10 cellular contexts compared by ENCODE assay signal in the genomic region with DNA sequence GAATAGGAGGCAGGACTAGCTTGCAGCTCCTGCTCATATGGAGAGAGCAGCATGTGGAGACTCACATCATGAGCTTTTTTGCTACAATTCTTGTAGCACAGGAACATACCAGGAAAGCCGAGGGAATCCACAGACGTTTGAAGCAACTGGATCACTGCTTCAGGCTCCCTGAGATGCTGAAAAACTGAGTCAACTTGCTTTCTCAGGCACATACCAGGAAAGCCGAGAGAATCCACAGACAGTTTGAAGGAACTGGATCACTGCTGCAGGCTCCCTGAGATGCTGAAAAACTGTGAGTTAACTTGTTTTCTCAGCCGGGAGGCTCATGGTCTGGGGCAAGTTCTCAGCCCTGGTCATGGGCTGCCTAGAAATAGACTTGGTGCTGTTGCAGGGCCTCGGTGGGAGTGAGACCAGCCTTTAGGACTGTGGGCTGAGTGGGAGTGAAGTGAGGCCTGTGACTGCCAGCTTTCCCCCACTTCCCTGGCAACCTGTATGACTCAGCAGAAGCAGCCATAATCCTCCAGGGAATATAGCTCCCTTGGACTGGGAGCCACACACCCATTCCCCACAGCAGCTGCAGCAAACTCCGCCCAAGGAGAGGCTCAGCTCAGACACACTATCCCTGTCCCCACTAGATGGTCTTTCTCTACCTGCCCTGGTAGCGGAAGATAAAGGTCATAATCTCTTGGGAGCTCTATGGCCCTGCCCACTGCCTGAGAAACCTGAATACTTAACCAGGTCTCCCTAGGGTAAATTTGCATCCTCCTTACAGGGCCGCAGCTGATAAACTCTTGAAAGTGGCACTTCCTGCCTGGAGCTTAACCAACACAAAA. TPM values are rescaled to one million over a fixed set of nuclear protein-coding genes. Genes with fewer than 3 reads are reported as not detected.
DNase-seq lines count a peak whose midpoint lies in the region; ATAC-seq, FAIRE-seq and TF ChIP-seq lines count a peak whose summit lies in the region.
"Had no signal": no experiment of that assay in that cellular context is flagged by ENCODE, and none has a peak within 500 bp of the region (broad histone marks: within the 10 kb centered on the region; RNA-seq: fewer than 3 reads in every experiment).

No MANE protein-coding gene starts in this region.

- H3K4me1 Mint-ChIP-seq in MCF 10A (ENCODE audit: insufficient read depth, unreplicated experiment), result peaks cover 11% of the 10 kb centered on the region
- no peaks in the 10 kb centered on the region for H3K4me1 Mint-ChIP-seq in T-helper 2 cell treated with Interferon-gamma antibody and Interleukin-4, amounts not matched to agents 5 μg/mL and 100 μg/mL, for 36 hours (ENCODE audit: low read depth)
- H3K4me1 Mint-ChIP-seq in CD8-positive, alpha-beta T cell (ENCODE audit: low read depth), result no peaks in the 10 kb centered on the region
- H3K4me1 Mint-ChIP-seq: central memory CD8-positive, alpha-beta T cell; T-helper 17 cell had no signal

- TF ChIP-seq RAD21 in GM12878 (IDR thresholded peaks at IDR 0.05; ENCODE audit: insufficient read depth, low read depth, low read length), result no peak

- peaks cover 27% of the 10 kb centered on the region for H3K9me3 Mint-ChIP-seq in MCF 10A (ENCODE audit: unreplicated experiment)
- no peaks in the 10 kb centered on the region for H3K9me3 Mint-ChIP-seq in T-helper 2 cell treated with Interferon-gamma antibody and Interleukin-4, amounts not matched to agents 5 μg/mL and 100 μg/mL, for 36 hours
- H3K9me3 Mint-ChIP-seq in CD8-positive, alpha-beta T cell, result peaks cover 20% of the 10 kb centered on the region

- no peaks in the 10 kb centered on the region for H3K27me3 Mint-ChIP-seq in MCF 10A (ENCODE audit: insufficient read depth, unreplicated experiment)
- H3K27me3 Mint-ChIP-seq in T-helper 2 cell treated with Interferon-gamma antibody and Interleukin-4, amounts not matched to agents 5 μg/mL and 100 μg/mL, for 36 hours (ENCODE audit: low read depth), result peaks cover 9% of the 10 kb centered on the region
- peaks cover 49% of the 10 kb centered on the region for H3K27me3 Mint-ChIP-seq in CD8-positive, alpha-beta T cell (ENCODE audit: low read depth)

- no peak overlapping the region for H3K4me3 ChIP-seq in breast epithelium
- H3K4me3 ChIP-seq in GM12878, result no peak overlapping the region
- H3K4me3 ChIP-seq in CD8-positive, alpha-beta T cell (ENCODE audit: low read depth, low read length), result no peak overlapping the region

- peak; percentile 91 for ATAC-seq in HG03571 (IDR thresholded peaks at IDR 0.05; ENCODE audit: unreplicated experiment)
- peak; percentile 74 for ATAC-seq in GM12878
- no peak for ATAC-seq in CD8-positive, alpha-beta T cell
- ATAC-seq: T-helper 17 cell had no signal

- intact Hi-C loops in MCF 10A (cut with micrococcal nuclease) (no loop called here), breast epithelium (cut with DNase I; ENCODE audit: low total_unique reads) (no loop called here), GM12878 (cut with micrococcal nuclease; ENCODE audit: unreplicated experiment) (no loop called here)
- intact Hi-C loops in CD8-positive, alpha-beta T cell (cut with DNase I, micrococcal nuclease), result no loop called here

- no peaks in the 10 kb centered on the region for H3K79me2 ChIP-seq in GM12878 (ENCODE audit: control insufficient read depth, insufficient read depth, low read length)

- TF ChIP-seq CTCF in MCF 10A (IDR thresholded peaks at IDR 0.05; ENCODE audit: unreplicated experiment), result no peak
- TF ChIP-seq CTCF in breast epithelium (IDR thresholded peaks at IDR 0.05), result no peak
- no peak for TF ChIP-seq CTCF in GM12878 (IDR thresholded peaks at IDR 0.05 in 2 of 3, conservative IDR thresholded peaks at IDR 0.05 in 1 of 3; ENCODE audit: control insufficient read depth in 2 of 3, extremely low read depth in 1 of 3, insufficient read depth in 1 of 3, low read depth in 3 of 3, low read length in 3 of 3)
- TF ChIP-seq CTCF in CD8-positive, alpha-beta T cell (IDR thresholded peaks at IDR 0.05), result no peak

- H3K27ac ChIP-seq in breast epithelium, result no peak overlapping the region
- no peak overlapping the region for H3K27ac ChIP-seq in GM12878 (ENCODE audit: control insufficient read depth, insufficient read depth)
- H3K27ac ChIP-seq in CD8-positive, alpha-beta T cell (ENCODE audit: low read depth, low read length), result no peak overlapping the region

- in situ Hi-C loops in GM12878 (cut with MboI), result no loop called here

- no peaks in the 10 kb centered on the region for H3K36me3 ChIP-seq in breast epithelium
- no peaks in the 10 kb centered on the region for H3K36me3 ChIP-seq in GM12878 (ENCODE audit: control insufficient read depth in 2 of 2, insufficient read depth in 2 of 2, low read length in 1 of 2)
- no peaks in the 10 kb centered on the region for H3K36me3 ChIP-seq in CD8-positive, alpha-beta T cell (ENCODE audit: insufficient read depth, low read length)

- POLR2A ChIA-PET in MCF 10A (lab: Yijun Ruan, JAX), result interaction anchor here (1.1 kb wide), 1 partner anchor 20 kb away, joined by 3 read pairs; no protein-coding TSS in a partner anchor
- POLR2A ChIA-PET in GM12878 (lab: Charles Lee), result interaction anchor here (1.0 kb wide), 1 partner anchor 9 kb away, joined by 3 read pairs; no protein-coding TSS in a partner anchor
- POLR2A ChIA-PET in CD8-positive, alpha-beta T cell (lab: Charles Lee), result no interaction called here

- H2AFZ ChIP-seq in GM12878 (ENCODE audit: control insufficient read depth, low read depth, low read length), result peak overlapping the region; percentile 37

- no peaks in the 10 kb centered on the region for H3K4me1 ChIP-seq in breast epithelium
- H3K4me1 ChIP-seq in GM12878 (ENCODE audit: control insufficient read depth, insufficient read depth, low read length), result peaks cover 4% of the 10 kb centered on the region; the same call in 1 of the 2 replicates
- H3K4me1 ChIP-seq in CD8-positive, alpha-beta T cell (ENCODE audit: insufficient read depth, low read length), result no peaks in the 10 kb centered on the region

- CTCF ChIA-PET in MCF 10A (lab: Yijun Ruan, JAX), result interaction anchor here (0.6 to 1.5 kb wide), 2 partner anchors 12 to 469 kb away, joined by 3 to 4 read pairs; no protein-coding TSS in a partner anchor
- CTCF ChIA-PET in GM12878 (lab: Yijun Ruan, JAX), result interaction anchor here (1.2 to 1.5 kb wide), 2 partner anchors 13 to 93 kb away, joined by 3 read pairs; no protein-coding TSS in a partner anchor
- CTCF ChIA-PET in CD8-positive, alpha-beta T cell (lab: Charles Lee), result no interaction called here

- BruUV-seq in MCF 10A (replicated peaks; lab: Mats Ljungman, UMichigan) (no TSS peak), GM12878 (replicated peaks; lab: Mats Ljungman, UMichigan) (TSS peak; percentile 82)

- H3K9me3 ChIP-seq in breast epithelium, result peaks cover 3 to 16% of the 10 kb centered on the region in 2 donors
- H3K9me3 ChIP-seq in GM12878 (replicated peaks; ENCODE audit: control insufficient read depth, insufficient read depth, low read length), result peaks cover 4% of the 10 kb centered on the region; the same call in 2 of the 3 replicates
- H3K9me3 ChIP-seq in CD8-positive, alpha-beta T cell (ENCODE audit: low read length), result no peaks in the 10 kb centered on the region

- WGBS in GM12878 (ENCODE audit: insufficient coverage, insufficient replicate concordance, low lambda C conversion rate, missing lambda C conversion rate), result 25% methylated on average over 8 of the region's 8 CpGs

- no peaks in the 10 kb centered on the region for H4K20me1 ChIP-seq in GM12878 (ENCODE audit: control insufficient read depth, insufficient read depth)

- SMC1A ChIA-PET in GM12878 (lab: Charles Lee; ENCODE audit: uncharacterized antibody, unreplicated experiment), result interaction anchor here (0.6 to 1.9 kb wide), 11 partner anchors 9 to 249 kb away, joined by 3 to 6 read pairs (median 3); no protein-coding TSS in a partner anchor

- H3K4me3 Mint-ChIP-seq in MCF 10A (ENCODE audit: unreplicated experiment), result no peak overlapping the region
- H3K4me3 Mint-ChIP-seq in T-helper 2 cell treated with Interferon-gamma antibody and Interleukin-4, amounts not matched to agents 5 μg/mL and 100 μg/mL, for 36 hours, result no peak overlapping the region
- H3K4me3 Mint-ChIP-seq in CD8-positive, alpha-beta T cell, result no peak overlapping the region
- H3K4me3 Mint-ChIP-seq: central memory CD8-positive, alpha-beta T cell; T-helper 17 cell had no signal

- TF ChIP-seq POLR2A in breast epithelium (IDR thresholded peaks at IDR 0.05), result no peak
- no peak for TF ChIP-seq POLR2A in GM12878 (IDR thresholded peaks at IDR 0.05; ENCODE audit: low read depth, low read length)

- H3K9ac ChIP-seq in GM12878 (ENCODE audit: control insufficient read depth, insufficient read depth, low read length), result no peak overlapping the region

- FAIRE-seq in GM12878 (lab: Jason Lieb, UNC), result no peak

- no peak for TF ChIP-seq EP300 in GM12878 (IDR thresholded peaks at IDR 0.05; ENCODE audit: borderline replicate concordance in 1 of 2, control insufficient read depth in 1 of 2, low read depth in 2 of 2, low read length in 2 of 2)

- no peaks in the 10 kb centered on the region for H3K36me3 Mint-ChIP-seq in MCF 10A (ENCODE audit: insufficient read depth, unreplicated experiment)
- no peaks in the 10 kb centered on the region for H3K36me3 Mint-ChIP-seq in T-helper 2 cell treated with Interferon-gamma antibody and Interleukin-4, amounts not matched to agents 5 μg/mL and 100 μg/mL, for 36 hours (ENCODE audit: low read depth)
- no peaks in the 10 kb centered on the region for H3K36me3 Mint-ChIP-seq in CD8-positive, alpha-beta T cell

- H3K27ac Mint-ChIP-seq in MCF 10A (ENCODE audit: low read depth, unreplicated experiment), result no peak overlapping the region
- H3K27ac Mint-ChIP-seq in T-helper 2 cell treated with Interferon-gamma antibody and Interleukin-4, amounts not matched to agents 5 μg/mL and 100 μg/mL, for 36 hours, result no peak overlapping the region
- no peak overlapping the region for H3K27ac Mint-ChIP-seq in CD8-positive, alpha-beta T cell
- H3K27ac Mint-ChIP-seq: T-helper 17 cell had no signal

- DNase-seq in MCF 10A (ENCODE audit: unreplicated experiment) (peak; percentile 38), breast epithelium (ENCODE audit: low spot score in 2 of 2) (no peak), GM12878 (ENCODE audit: low read depth, low spot score) (peak; percentile 23), ureter (ENCODE audit: low spot score) (no peak), NOMO-1 treated with DMSO at 0.1 percent for 48 hours (lab: John Stamatoyannopoulos, UW; ENCODE audit: unreplicated experiment) (no peak)
- no peak for DNase-seq in T-helper 2 cell treated with Interferon-gamma antibody and Interleukin-4, amounts not matched to agents 5 μg/mL and 100 μg/mL, for 36 hours (ENCODE audit: low spot score)
- no peak for DNase-seq in CD8-positive, alpha-beta T cell
- DNase-seq: T-helper 17 cell had no signal

- H3K27me3 ChIP-seq in breast epithelium, result no peaks in the 10 kb centered on the region
- H3K27me3 ChIP-seq in GM12878 (replicated peaks in 1 of 2; ENCODE audit: control insufficient read depth in 2 of 2, insufficient read depth in 2 of 2, low read length in 1 of 2), result no peaks in the 10 kb centered on the region
- H3K27me3 ChIP-seq in CD8-positive, alpha-beta T cell (ENCODE audit: insufficient read depth, low read length), result no peaks in the 10 kb centered on the region

- RAD21 ChIA-PET in GM12878 (lab: Charles Lee; ENCODE audit: unreplicated experiment), result interaction anchor here (1.0 to 1.4 kb wide), 5 partner anchors 9 to 161 kb away, joined by 4 read pairs; no protein-coding TSS in a partner anchor

- no peak overlapping the region for H3K4me2 ChIP-seq in GM12878 (ENCODE audit: control insufficient read depth, insufficient read depth)

RNA-seq across cellular contexts. Expression of gene PFN2, which starts 51.9 kb away (rescaled TPM):
- 117 and 142 TPM in 2 replicates for total RNA-seq in MCF 10A (2022)
- total RNA-seq in breast epithelium, result 10 to 100 TPM; 48.2 to 65.6 (median 49.8) TPM
- total RNA-seq in GM12878 (2013; cell fraction: nucleolus; rRNA removed), result 31.9 TPM in 2 replicates
- total RNA-seq in GM12878 (2014; rRNA removed), result 3.1 and 3.2 TPM in 2 replicates
- total RNA-seq in GM12878 (2014; rRNA removed; fragmentation: Illumina TruSeq; extraction: Trizol), result 4.7 and 5.6 TPM in 2 replicates
- total RNA-seq in GM12878 (2021), result 3.9 and 4.2 TPM in 2 replicates
- 3.5 TPM for polyA plus RNA-seq in GM12878 (2011; ENCODE audit: low read depth)
- 78.9 and 107 TPM in 2 replicates for polyA plus RNA-seq in GM12878 (2011; rRNA removed)
- 26.2 and 38.0 TPM in 2 replicates for polyA plus RNA-seq in GM12878 (2011; cell fraction: cytosol; rRNA removed)
- polyA plus RNA-seq in GM12878 (2011; cell fraction: nucleus; rRNA removed), result 34.0 and 45.8 TPM in 2 replicates
- polyA plus RNA-seq in GM12878 (2012), result 6.6 and 7.0 TPM in 2 replicates
- polyA plus RNA-seq in GM12878 (2014; fragmentation: Illumina TruSeq; extraction: Trizol), result 4.4 and 7.7 TPM in 2 replicates
- polyA plus RNA-seq in GM12878 (2014; fragmentation: Nextera tagmentation; extraction: Ambion mirVana), result 1 to 10 TPM; 4.9 to 6.7 TPM
- polyA plus RNA-seq in GM12878 (2014; rRNA removed), result 4.5 and 4.6 TPM in 2 replicates
- 10 to 100 TPM in 1 of 2 experiments, 1 to 10 TPM in 1; 8.9 to 11.2 TPM for polyA plus RNA-seq in GM12878 (2016; fragmentation: Nextera tagmentation; extraction: Ambion mirVana)
- polyA minus RNA-seq in GM12878 (2011; rRNA and poly(A)+ RNA removed), result 27.6 and 43.3 TPM in 2 replicates
- polyA minus RNA-seq in GM12878 (2011; cell fraction: cytosol; rRNA and poly(A)+ RNA removed), result 4.8 and 14.1 TPM in 2 replicates
- 23.6 and 25.4 TPM in 2 replicates for polyA minus RNA-seq in GM12878 (2011; cell fraction: nucleus; rRNA and poly(A)+ RNA removed)
- total RNA-seq in CD8-positive, alpha-beta T cell, result 10 to 100 TPM; 17.2 to 18.3 TPM
- total RNA-seq in ureter, result 169 TPM

Comparison
In these comparisons a context has a peak if more than half of its experiments do, and no peak if none do; other contexts are left out.
1. DNase-seq: peak in MCF 10A (single experiment) and GM12878 (single experiment); none in breast epithelium (0 of 2), T-helper 2 cell treated with Interferon-gamma antibody and Interleukin-4, amounts not matched to agents 5 μg/mL and 100 μg/mL, for 36 hours (single experiment), CD8-positive, alpha-beta T cell (0 of 7), ureter (single experiment) and NOMO-1 treated with DMSO at 0.1 percent for 48 hours (single experiment).